ENCODE assay signal across 12 cellular contexts in genomic region chr17:41339571-41340169, GRCh38. TPM values are rescaled to one million over a fixed set of nuclear protein-coding genes. Genes with fewer than 3 reads are reported as not detected.
A peak's percentile ranks its signal among the peaks of the same experiment; 100 is the strongest.
DNase-seq lines count a peak whose midpoint lies in the region; ATAC-seq and TF ChIP-seq lines count a peak whose summit lies in the region.
"Had no signal": no experiment of that assay in that cellular context is flagged by ENCODE, and none has a peak within 500 bp of the region (broad histone marks: within the 10 kb centered on the region; RNA-seq: fewer than 3 reads in every experiment).

No MANE protein-coding gene starts in this region.

- peaks cover 16% of the 10 kb centered on the region in 2 donors for H3K36me3 Mint-ChIP-seq in CD4-positive, alpha-beta memory T cell
- H3K36me3 Mint-ChIP-seq in MCF 10A (ENCODE audit: insufficient read depth, unreplicated experiment) (no peaks in the 10 kb centered on the region), memory B cell (peaks cover 5% of the 10 kb centered on the region)

- H3K27me3 ChIP-seq in BLaER1 (no peaks in the 10 kb centered on the region), sigmoid colon (no peaks in the 10 kb centered on the region)
- no peaks in the 10 kb centered on the region for H3K27me3 ChIP-seq in CD4-positive, alpha-beta memory T cell (ENCODE audit: insufficient read depth, low read length)

- H3K36me3 ChIP-seq in BLaER1 (no peaks in the 10 kb centered on the region), sigmoid colon (no peaks in the 10 kb centered on the region)
- no peaks in the 10 kb centered on the region for H3K36me3 ChIP-seq in CD4-positive, alpha-beta memory T cell (ENCODE audit: insufficient read depth, low read length)

- no peak for TF ChIP-seq EP300 in sigmoid colon (IDR thresholded peaks at IDR 0.05)

- H3K4me3 ChIP-seq in BLaER1 (no peak overlapping the region), sigmoid colon (no peak overlapping the region)
- peak overlapping the region; percentile 15 to 20 for H3K4me3 ChIP-seq in CD4-positive, alpha-beta memory T cell (ENCODE audit: low read length in 2 of 2)

- DNase-seq in CD4-positive, alpha-beta memory T cell = peak in 1 of 5 donors; percentile 41
- no peak for DNase-seq in MCF 10A (ENCODE audit: unreplicated experiment)
- DNase-seq in memory B cell (ENCODE audit: low spot score in 2 of 2) = no peak
- no peak for DNase-seq in HuH-7.5 (ENCODE audit: low spot score)
- no peak for DNase-seq in sigmoid colon
- DNase-seq in omental fat pad (ENCODE audit: low spot score) = no peak
- DNase-seq: activated B cell treated with CpG ODN at 0.5 μM for 24 hours, SK-N-SH had no signal

- H3K4me3 Mint-ChIP-seq in CD4-positive, alpha-beta memory T cell = peak overlapping the region; percentile 49 to 80 (median 69)
- H3K4me3 Mint-ChIP-seq in MCF 10A (ENCODE audit: unreplicated experiment) (no peak overlapping the region), memory B cell (no peak overlapping the region)
- H3K4me3 Mint-ChIP-seq: activated B cell treated with CpG ODN at 0.5 μM for 24 hours had no signal

- POLR2A ChIA-PET in CD4-positive, alpha-beta memory T cell (lab: Charles Lee; ENCODE audit: partially characterized antibody) = interaction anchor here (0.6 to 5.8 kb wide), 13 partner anchors 8 to 350 kb away, joined by 3 to 75 read pairs (median 5); partner anchors contain the start of genes EIF1 and KRTAP16-1
- POLR2A ChIA-PET in MCF 10A (lab: Yijun Ruan, JAX) = interaction anchor here (0.7 to 1.4 kb wide), 3 partner anchors 21 to 179 kb away, joined by 3 to 5 read pairs (median 4); partner anchors contain the start of gene KRT15

- peaks cover 20% of the 10 kb centered on the region for H3K4me1 ChIP-seq in BLaER1
- peaks cover 94% of the 10 kb centered on the region for H3K4me1 ChIP-seq in CD4-positive, alpha-beta memory T cell (ENCODE audit: insufficient read depth, low read length)
- H3K4me1 ChIP-seq in sigmoid colon = no peaks in the 10 kb centered on the region

- H3K27ac Mint-ChIP-seq in CD4-positive, alpha-beta memory T cell = peak overlapping the region; percentile 95 to 100 (median 99)
- H3K27ac Mint-ChIP-seq in MCF 10A (ENCODE audit: low read depth, unreplicated experiment) (peak overlapping the region; percentile 77), memory B cell (peak overlapping the region; percentile 62)
- H3K27ac Mint-ChIP-seq: activated B cell treated with CpG ODN at 0.5 μM for 24 hours had no signal

- peaks cover 66 to 95% (median 80%) of the 10 kb centered on the region in 4 donors for H3K4me1 Mint-ChIP-seq in CD4-positive, alpha-beta memory T cell
- H3K4me1 Mint-ChIP-seq in MCF 10A (ENCODE audit: insufficient read depth, unreplicated experiment) (peaks cover 11% of the 10 kb centered on the region), memory B cell (peaks cover 18% of the 10 kb centered on the region)

- 63 to 64% methylated on average over 2 of the region's 2 CpGs for WGBS in sigmoid colon, 2 donors

- intact Hi-C loops in CD4-positive, alpha-beta memory T cell (cut with micrococcal nuclease) = loop anchor here (1.0 to 2.0 kb wide), 2 partner anchors 17 to 31 kb away; no protein-coding TSS in a partner anchor
- intact Hi-C loops in MCF 10A (cut with micrococcal nuclease) (no loop called here), sigmoid colon (cut with DNase I) (no loop called here)

- H3K27me3 Mint-ChIP-seq in CD4-positive, alpha-beta memory T cell = no peaks in the 10 kb centered on the region
- H3K27me3 Mint-ChIP-seq in MCF 10A (ENCODE audit: insufficient read depth, unreplicated experiment) (peaks cover 11% of the 10 kb centered on the region), memory B cell (peaks cover 5% of the 10 kb centered on the region)

- H3K4me2 ChIP-seq in BLaER1 = peak overlapping the region; percentile 6; the same call in 1 of the 2 replicates
- H3K4me2 ChIP-seq: SK-N-SH had no signal

- H3K9me3 ChIP-seq in BLaER1 (peaks cover 34% of the 10 kb centered on the region), sigmoid colon (no peaks in the 10 kb centered on the region)
- H3K9me3 ChIP-seq in CD4-positive, alpha-beta memory T cell (ENCODE audit: control insufficient read depth in 1 of 2, low read length in 2 of 2) = no peaks in the 10 kb centered on the region

- H3K9me3 Mint-ChIP-seq in CD4-positive, alpha-beta memory T cell = peaks cover 0 to 28% (median 21%) of the 10 kb centered on the region in 8 donors
- H3K9me3 Mint-ChIP-seq in MCF 10A (ENCODE audit: unreplicated experiment) (no peaks in the 10 kb centered on the region), memory B cell (peaks cover 9% of the 10 kb centered on the region)

- no peak for ATAC-seq in memory B cell (ENCODE audit: low read depth)
- no peak for ATAC-seq in GM21528 (IDR thresholded peaks at IDR 0.05; ENCODE audit: low FRiP score, unreplicated experiment)
- ATAC-seq in omental fat pad (ENCODE audit: low FRiP score) = no peak

- BruUV-seq in MCF 10A (replicated peaks; lab: Mats Ljungman, UMichigan) = no TSS peak

- H3K27ac ChIP-seq in BLaER1 (no peak overlapping the region), sigmoid colon (no peak overlapping the region)
- peak overlapping the region; percentile 72 for H3K27ac ChIP-seq in CD4-positive, alpha-beta memory T cell (ENCODE audit: low read depth, low read length)

- H4K20me1 ChIP-seq in BLaER1 = no peaks in the 10 kb centered on the region

- TF ChIP-seq POLR2A in sigmoid colon (IDR thresholded peaks at IDR 0.05) = no peak

- CTCF ChIA-PET in CD4-positive, alpha-beta memory T cell (lab: Charles Lee; ENCODE audit: partially characterized antibody) = interaction anchor here (0.8 to 6.2 kb wide), 7 partner anchors 11 to 339 kb away, joined by 3 to 48 read pairs (median 9); partner anchors contain the start of genes KRT33A and KRTAP16-1
- CTCF ChIA-PET in MCF 10A (lab: Yijun Ruan, JAX) = interaction anchor here (0.6 to 1.1 kb wide), 5 partner anchors 10 to 889 kb away, joined by 3 to 4 read pairs (median 3); no protein-coding TSS in a partner anchor

- TF ChIP-seq CTCF in MCF 10A (IDR thresholded peaks at IDR 0.05; ENCODE audit: unreplicated experiment) (no peak), sigmoid colon (IDR thresholded peaks at IDR 0.05) (no peak), omental fat pad (IDR thresholded peaks at IDR 0.05) (no peak)

- H3K9ac ChIP-seq in BLaER1 = no peak overlapping the region
- H3K9ac ChIP-seq: SK-N-SH had no signal

RNA-seq across cellular contexts. Expression of gene KRT33A, which starts 11.0 kb away (rescaled TPM):
- total RNA-seq in CD4-positive, alpha-beta memory T cell = not detected
- not detected for polyA plus RNA-seq in CD4-positive, alpha-beta memory T cell
- total RNA-seq in MCF 10A (2022) = not detected in 2 replicates
- total RNA-seq in sigmoid colon = not detected
- polyA plus RNA-seq in sigmoid colon = not detected
- not detected for total RNA-seq in omental fat pad
- total RNA-seq: activated B cell treated with CpG ODN at 0.5 μM for 24 hours, urinary bladder had no signal
- polyA plus RNA-seq: BJ, SK-N-SH, urinary bladder had no signal

RNA-seq across cellular contexts. Expression of gene KRTAP17-1, which starts 24.2 kb away (rescaled TPM):
- not detected for total RNA-seq in CD4-positive, alpha-beta memory T cell
- not detected for polyA plus RNA-seq in CD4-positive, alpha-beta memory T cell
- not detected in 2 replicates for total RNA-seq in MCF 10A (2022)
- total RNA-seq in sigmoid colon = not detected
- not detected for polyA plus RNA-seq in sigmoid colon
- not detected for total RNA-seq in omental fat pad
- total RNA-seq: activated B cell treated with CpG ODN at 0.5 μM for 24 hours, urinary bladder had no signal
- polyA plus RNA-seq: BJ, SK-N-SH, urinary bladder had no signal

RNA-seq across cellular contexts. Expression of gene KRT33B, which starts 29.9 kb away (rescaled TPM):
- total RNA-seq in CD4-positive, alpha-beta memory T cell = not detected
- polyA plus RNA-seq in CD4-positive, alpha-beta memory T cell = not detected
- not detected in 2 replicates for total RNA-seq in MCF 10A (2022)
- not detected for total RNA-seq in sigmoid colon
- polyA plus RNA-seq in sigmoid colon = not detected
- not detected for total RNA-seq in omental fat pad
- total RNA-seq: activated B cell treated with CpG ODN at 0.5 μM for 24 hours, urinary bladder had no signal
- polyA plus RNA-seq: urinary bladder had no signal

RNA-seq across cellular contexts. Expression of gene KRTAP16-1, which starts 30.6 kb away (rescaled TPM):
- under 1 TPM in 1 of 2 experiments, not detected in 1; 0.28 TPM for total RNA-seq in CD4-positive, alpha-beta memory T cell
- polyA plus RNA-seq in CD4-positive, alpha-beta memory T cell = not detected
- total RNA-seq in MCF 10A (2022) (not detected in 2 replicates), sigmoid colon (not detected), omental fat pad (not detected)
- polyA plus RNA-seq in sigmoid colon = not detected
- total RNA-seq: activated B cell treated with CpG ODN at 0.5 μM for 24 hours, urinary bladder had no signal
- polyA plus RNA-seq: BJ, SK-N-SH, urinary bladder had no signal

RNA-seq across cellular contexts. Expression of gene KRTAP29-1, which starts 37.0 kb away (rescaled TPM):
- total RNA-seq in CD4-positive, alpha-beta memory T cell = not detected
- not detected for polyA plus RNA-seq in CD4-positive, alpha-beta memory T cell
- total RNA-seq in MCF 10A (2022) (not detected in 2 replicates), sigmoid colon (not detected), omental fat pad (not detected)
- polyA plus RNA-seq in sigmoid colon = not detected
- total RNA-seq: activated B cell treated with CpG ODN at 0.5 μM for 24 hours, urinary bladder had no signal
- polyA plus RNA-seq: BJ, SK-N-SH, urinary bladder had no signal

Comparison
In these comparisons a context has a peak if more than half of its experiments do, and no peak if none do; other contexts are left out.
1. H3K4me3 ChIP-seq: peak in CD4-positive, alpha-beta memory T cell (2 of 2); none in BLaER1 (single experiment) and sigmoid colon (0 of 4).
2. H3K4me3 Mint-ChIP-seq: peak in CD4-positive, alpha-beta memory T cell (8 of 8); none in MCF 10A (single experiment) and memory B cell (single experiment).
3. Peak in every context shown above with its lines, with median percentiles within 50 percentile points of each other: H3K27ac Mint-ChIP-seq.